Comparison of ENCODE assay signal across 8 cellular contexts in the genomic region with DNA sequence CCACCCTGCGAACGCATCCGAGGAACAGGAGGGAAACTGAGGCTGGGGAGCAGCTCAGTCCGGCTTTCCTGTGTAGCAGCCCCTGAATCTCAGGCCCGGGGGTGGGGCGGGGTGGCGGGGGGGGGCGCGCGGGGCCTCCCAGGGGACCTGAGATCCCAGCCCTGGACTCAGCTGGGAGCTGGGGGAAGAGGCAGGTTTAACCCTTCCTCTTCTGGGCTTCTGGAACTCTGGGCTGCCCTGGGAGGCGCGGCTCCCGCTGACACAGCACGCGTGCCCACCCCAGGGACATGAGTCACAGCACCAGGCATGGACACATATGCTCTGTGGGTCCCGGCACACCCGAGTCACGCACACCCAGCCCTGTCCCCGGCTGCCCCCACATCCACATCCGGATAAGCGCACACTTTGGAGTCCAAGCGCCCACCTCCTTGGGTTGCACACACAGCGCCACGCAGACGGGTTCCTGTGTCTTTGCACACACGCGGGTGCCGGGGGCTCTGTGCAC. TPM values are rescaled to one million over a fixed set of nuclear protein-coding genes. Genes with fewer than 3 reads are reported as not detected.
DNase-seq lines count a peak whose midpoint lies in the region; ATAC-seq, FAIRE-seq and TF ChIP-seq lines count a peak whose summit lies in the region.

No MANE protein-coding gene starts in this region.

- intact Hi-C loops in mammary epithelial cell (cut with micrococcal nuclease), result loop anchor here (1.0 kb wide), 3 partner anchors 12 to 21 kb away; no protein-coding TSS in a partner anchor

- CTCF ChIA-PET in mammary epithelial cell (lab: Charles Lee; ENCODE audit: low non-redundant PET), result interaction anchor here (0.6 to 2.3 kb wide), 2 partner anchors 13 to 22 kb away, joined by 3 to 126 read pairs; no protein-coding TSS in a partner anchor

- TF ChIP-seq CTCF in GM13977 (IDR thresholded peaks at IDR 0.05; ENCODE audit: extremely low read depth, insufficient read depth, missing control alignments) (no peak), mammary epithelial cell (conservative IDR thresholded peaks at IDR 0.05 in 1 of 2, IDR thresholded peaks at IDR 0.05 in 1 of 2; ENCODE audit: extremely low read depth in 1 of 2, insufficient read depth in 1 of 2, low read depth in 1 of 2, low read length in 2 of 2) (no peak)

- peak overlapping the region; percentile 39 for H3K27ac ChIP-seq in mammary epithelial cell (ENCODE audit: insufficient read depth, low read depth, low read length)
- H3K27ac ChIP-seq in layer of hippocampus (ENCODE audit: low read depth, low read length), result peak overlapping the region; percentile 90
- H3K27ac ChIP-seq in stomach smooth muscle (ENCODE audit: low read length), result peak overlapping the region; percentile 60

- dilution Hi-C loops in mammary epithelial cell (cut with HindIII; ENCODE audit: low sequenced_read_pairs), result loop anchor here (10.0 kb wide), 2 partner anchors 111 to 141 kb away; no protein-coding TSS in a partner anchor

- H3K4me1 ChIP-seq in mammary epithelial cell (ENCODE audit: insufficient read depth, low read length), result peaks cover 67% of the 10 kb centered on the region
- H3K4me1 ChIP-seq in stomach smooth muscle (ENCODE audit: control insufficient read depth, insufficient read depth, low read length), result peaks cover 72% of the 10 kb centered on the region

- WGBS in mammary epithelial cell (ENCODE audit: low coverage, missing lambda C conversion rate), result 2% methylated on average over 18 of the region's 28 CpGs

- FAIRE-seq in RCC 7860 (lab: Jason Lieb, UNC), result peak; percentile 18

- no peak for ATAC-seq in HG03469 (IDR thresholded peaks at IDR 0.05; ENCODE audit: unreplicated experiment)

- H3K9me3 ChIP-seq in mammary epithelial cell (replicated peaks; ENCODE audit: insufficient read depth, low read length), result no peaks in the 10 kb centered on the region
- H3K9me3 ChIP-seq in stomach smooth muscle (ENCODE audit: control insufficient read depth in 2 of 2, low read length in 2 of 2), result no peaks in the 10 kb centered on the region

- no peaks in the 10 kb centered on the region for H4K20me1 ChIP-seq in mammary epithelial cell (ENCODE audit: insufficient read depth, low read length)

- peaks cover 15% of the 10 kb centered on the region for H3K79me2 ChIP-seq in mammary epithelial cell (ENCODE audit: insufficient read depth, low read length)

- peak overlapping the region; percentile 47 for H2AFZ ChIP-seq in mammary epithelial cell (ENCODE audit: low read depth, low read length)

- no peak overlapping the region for H3K9ac ChIP-seq in mammary epithelial cell (ENCODE audit: insufficient read depth, low read length)
- no peak overlapping the region for H3K9ac ChIP-seq in stomach smooth muscle (ENCODE audit: low read length in 2 of 2)

- in situ Hi-C loops in GM13977 (cut with MboI; ENCODE audit: low pct_unique_long_range_greater_than_20kb, low sequenced_read_pairs, unreplicated experiment) (no loop called here), mammary epithelial cell (cut with MboI; ENCODE audit: low sequenced_read_pairs in 2 of 2) (no loop called here)

- peak overlapping the region; percentile 95 for H3K4me2 ChIP-seq in mammary epithelial cell (ENCODE audit: insufficient read depth, low read depth, low read length)

- H3K27me3 ChIP-seq in mammary epithelial cell (ENCODE audit: insufficient read depth, low read length) (no peaks in the 10 kb centered on the region), layer of hippocampus (ENCODE audit: control insufficient read depth, insufficient read depth, low read length) (no peaks in the 10 kb centered on the region), stomach smooth muscle (ENCODE audit: control insufficient read depth in 1 of 2, insufficient read depth in 2 of 2, low read length in 2 of 2) (no peaks in the 10 kb centered on the region)

- BruUV-seq in mammary epithelial cell (replicated peaks; lab: Mats Ljungman, UMichigan), result no TSS peak

- DNase-seq in GM13977 (ENCODE audit: low spot score), result peak; percentile 33
- peak; percentile 94 for DNase-seq in RCC 7860 (ENCODE audit: low spot score)
- DNase-seq in mammary epithelial cell, result peak; percentile 67
- no peak for DNase-seq in KG1 (lab: John Stamatoyannopoulos, UW)
- no peak for DNase-seq in GF-D8 (lab: John Stamatoyannopoulos, UW)

- no peaks in the 10 kb centered on the region for H3K36me3 ChIP-seq in mammary epithelial cell (ENCODE audit: insufficient read depth, low read length)
- no peaks in the 10 kb centered on the region for H3K36me3 ChIP-seq in stomach smooth muscle (ENCODE audit: control insufficient read depth in 2 of 2, insufficient read depth in 2 of 2, low read length in 2 of 2)

- H3K4me3 ChIP-seq in mammary epithelial cell (replicated peaks in 1 of 3; ENCODE audit: insufficient read depth in 1 of 3, low read depth in 2 of 3, low read length in 3 of 3) (peak overlapping the region; percentile 18 to 49 (median 41)), stomach smooth muscle (ENCODE audit: low read length in 2 of 2) (peak overlapping the region; percentile 21 to 67)

RNA-seq across cellular contexts. Expression of a gene that starts 3.5 kb away (rescaled TPM):
- total RNA-seq in mammary epithelial cell, result 100 to 1,000 TPM; 196 to 221 TPM
- 132 TPM for polyA plus RNA-seq in mammary epithelial cell
- 125 TPM for polyA minus RNA-seq in mammary epithelial cell

RNA-seq across cellular contexts. Expression of a gene that starts 9.7 kb away (rescaled TPM):
- 10 to 100 TPM; 22.8 to 60.1 TPM for total RNA-seq in mammary epithelial cell
- polyA plus RNA-seq in mammary epithelial cell, result 53.3 TPM
- polyA minus RNA-seq in mammary epithelial cell, result 13.1 TPM

RNA-seq across cellular contexts. Expression of a gene that starts 17.3 kb away (rescaled TPM):
- 10 to 100 TPM; 17.5 to 73.8 TPM for total RNA-seq in mammary epithelial cell
- 19.1 TPM for polyA plus RNA-seq in mammary epithelial cell
- polyA minus RNA-seq in mammary epithelial cell, result 26.2 TPM

RNA-seq across cellular contexts. Expression of a gene that starts 20.0 kb away (rescaled TPM):
- under 1 TPM in 1 of 2 donors, not detected in 1; 0.33 TPM for total RNA-seq in mammary epithelial cell
- polyA plus RNA-seq in mammary epithelial cell, result not detected
- polyA minus RNA-seq in mammary epithelial cell, result not detected

RNA-seq across cellular contexts. Expression of a gene that starts 24.1 kb away (rescaled TPM):
- 100 to 1,000 TPM in 1 of 2 donors, 10 to 100 TPM in 1; 12.3 to 198 TPM for total RNA-seq in mammary epithelial cell
- 137 TPM for polyA plus RNA-seq in mammary epithelial cell
- 24.2 TPM for polyA minus RNA-seq in mammary epithelial cell

Comparison
In these comparisons a context has a peak if more than half of its experiments do, and no peak if none do; other contexts are left out.
1. DNase-seq: peak in GM13977 (single experiment), RCC 7860 (single experiment) and mammary epithelial cell (single experiment); none in KG1 (single experiment) and GF-D8 (single experiment).
2. H3K27ac ChIP-seq: peak in every context shown above with its lines; median percentile 90 in layer of hippocampus; 60 in stomach smooth muscle; 39 in mammary epithelial cell.